8 cellular contexts compared by ENCODE assay signal in genomic region chr12:96399919-96400630, GRCh38. TPM values are rescaled to one million over a fixed set of nuclear protein-coding genes. Genes with fewer than 3 reads are reported as not detected.
DNase-seq lines count a peak whose midpoint lies in the region; ATAC-seq and TF ChIP-seq lines count a peak whose summit lies in the region.

CDK17 (minus strand) TSS chr12:96400439; CDS start chr12:96334836, 65,603 bp downstream.

- H3K79me2 ChIP-seq in ACC112 (ENCODE audit: control insufficient read depth, insufficient read depth, low read length, unreplicated experiment) (peaks cover 49% of the 10 kb centered on the region), smooth muscle cell (ENCODE audit: low read depth) (peaks cover 47% of the 10 kb centered on the region)

- no peaks in the 10 kb centered on the region for H3K27me3 ChIP-seq in ACC112 (ENCODE audit: insufficient read depth, low read length)
- no peaks in the 10 kb centered on the region for H3K27me3 ChIP-seq in smooth muscle cell (ENCODE audit: low read depth)

- peak; percentile 55 for ATAC-seq in GM18867 (IDR thresholded peaks at IDR 0.05; ENCODE audit: unreplicated experiment)
- ATAC-seq in HG03103 (IDR thresholded peaks at IDR 0.05; ENCODE audit: low read depth, unreplicated experiment), result peak; percentile 42

- H3K4me2 ChIP-seq in smooth muscle cell, result peak within 1 kb of the TSS; percentile 98

- H3F3A ChIP-seq in smooth muscle cell (ENCODE audit: low read depth), result peaks cover 21% of the 10 kb centered on the region

- DNase-seq in NCI-H2171 (lab: John Stamatoyannopoulos, UW) (peak; percentile 84), T47D (ENCODE audit: low read depth in 1 of 2, low spot score in 1 of 2) (peak; percentile 88 to 92), iPS-NIHi7 (ENCODE audit: extremely low spot score) (peak; percentile 90), smooth muscle cell (lab: John Stamatoyannopoulos, UW; ENCODE audit: unreplicated experiment) (peak; percentile 59)

- in situ Hi-C loops in T47D (cut with HindIII; ENCODE audit: low pct_unique_long_range_greater_than_20kb, low sequenced_read_pairs), result no loop called here

- H2AFZ ChIP-seq in ACC112 (ENCODE audit: low read length, unreplicated experiment) (peak within 1 kb of the TSS; percentile 76), smooth muscle cell (ENCODE audit: low read depth) (peak within 1 kb of the TSS; percentile 95)

- H3K9me3 ChIP-seq in smooth muscle cell (replicated peaks; ENCODE audit: low read depth), result no peaks in the 10 kb centered on the region

- H4K20me1 ChIP-seq in smooth muscle cell (ENCODE audit: low read depth), result peaks cover 41% of the 10 kb centered on the region

- peak within 1 kb of the TSS; percentile 86 for H3K4me3 ChIP-seq in ACC112 (ENCODE audit: low read depth, low read length)
- H3K4me3 ChIP-seq in smooth muscle cell, result peak within 1 kb of the TSS; percentile 97

- H3K4me1 ChIP-seq in ACC112 (ENCODE audit: control insufficient read depth, insufficient read depth, low read length, unreplicated experiment) (peaks cover 34% of the 10 kb centered on the region), smooth muscle cell (ENCODE audit: low read depth) (peaks cover 35% of the 10 kb centered on the region)

- H3K27ac ChIP-seq in ACC112 (ENCODE audit: low read depth, low read length) (peak within 1 kb of the TSS; percentile 97), VCaP (peak within 1 kb of the TSS; percentile 99), smooth muscle cell (ENCODE audit: low read depth) (peak within 1 kb of the TSS; percentile 96)

- peak within 1 kb of the TSS; percentile 99 for H3K9ac ChIP-seq in smooth muscle cell (ENCODE audit: low read depth)

- H3K36me3 ChIP-seq in ACC112 (ENCODE audit: insufficient read depth, low read length), result no peaks in the 10 kb centered on the region
- H3K36me3 ChIP-seq in smooth muscle cell (ENCODE audit: low read depth), result no peaks in the 10 kb centered on the region

- WGBS in smooth muscle cell (ENCODE audit: low lambda C conversion rate), result under 1% methylated on average over 89 of the region's 112 CpGs

- TF ChIP-seq CTCF in VCaP (conservative IDR thresholded peaks at IDR 0.05), result peak; percentile 96
- peak; percentile 40 for TF ChIP-seq CTCF in smooth muscle cell (IDR thresholded peaks at IDR 0.05; ENCODE audit: borderline replicate concordance, insufficient read depth, poor library complexity, severe bottlenecking)

RNA-seq across cellular contexts. Expression of gene CDK17, which starts in this region (rescaled TPM):
- 49.8 and 54.1 TPM in 2 replicates for total RNA-seq in smooth muscle cell
- 16.0 and 19.1 TPM in 2 replicates for polyA plus RNA-seq in smooth muscle cell

Comparison
In these comparisons a context has a peak if more than half of its experiments do, and no peak if none do; other contexts are left out.
1. Peak in every context shown above with its lines: DNase-seq, ATAC-seq, H3K4me3 ChIP-seq and H3K27ac ChIP-seq.